In the genomic region with DNA sequence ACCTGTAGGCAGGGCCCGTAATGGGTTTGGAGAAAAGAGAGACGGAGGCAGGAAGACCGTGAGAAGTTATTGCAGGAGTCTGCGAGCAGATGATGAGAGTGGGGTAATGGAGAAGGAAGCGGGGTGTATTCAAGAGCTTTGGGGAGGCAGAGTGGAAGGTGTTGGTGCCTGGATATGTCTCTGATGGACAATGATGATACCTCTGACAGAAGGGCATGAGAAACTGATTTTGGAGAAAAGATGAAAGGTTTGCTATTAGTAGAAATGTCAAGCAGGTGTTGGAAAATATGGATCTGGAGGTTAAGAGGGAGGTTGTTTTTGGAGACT, we compare ENCODE assay signal across 20 cellular contexts.
A peak's percentile ranks its signal among the peaks of the same experiment; 100 is the strongest.
DNase-seq lines count a peak whose midpoint lies in the region; ATAC-seq, FAIRE-seq and TF ChIP-seq lines count a peak whose summit lies in the region.
"Had no signal": no experiment of that assay in that cellular context is flagged by ENCODE, and none has a peak within 500 bp of the region (broad histone marks: within the 10 kb centered on the region; RNA-seq: fewer than 3 reads in every experiment).

No MANE protein-coding gene starts in this region.

- H3K36me3 ChIP-seq in left ventricle myocardium inferior: no peaks in the 10 kb centered on the region
- H3K36me3 ChIP-seq in heart left ventricle: peaks cover 0 to 4% (median 0%) of the 10 kb centered on the region in 9 donors
- peaks cover 4% of the 10 kb centered on the region; the same call in 1 of the 3 replicates for H3K36me3 ChIP-seq in K562 (ENCODE audit: control insufficient read depth, insufficient read depth, low read length)
- no peaks in the 10 kb centered on the region for H3K36me3 ChIP-seq in mesendoderm (ENCODE audit: control insufficient read depth, insufficient read depth, low read length)
- H3K36me3 ChIP-seq in vagina: no peaks in the 10 kb centered on the region
- peaks cover 0 to 8% (median under 1%) of the 10 kb centered on the region in 4 donors for H3K36me3 ChIP-seq in esophagus muscularis mucosa
- H3K36me3 ChIP-seq: cardiac muscle cell, transverse colon had no signal

- no peak overlapping the region for H3K18ac ChIP-seq in mesendoderm (ENCODE audit: low read length)

- no peak overlapping the region for H3K4ac ChIP-seq in mesendoderm (ENCODE audit: low read depth, low read length)

- no peak for TF ChIP-seq CTCF in left ventricle myocardium inferior (IDR thresholded peaks at IDR 0.05; ENCODE audit: borderline replicate concordance)
- no peak for TF ChIP-seq CTCF in heart left ventricle (IDR thresholded peaks at IDR 0.05)
- TF ChIP-seq CTCF in K562 (IDR thresholded peaks at IDR 0.05 in 2 of 3, conservative IDR thresholded peaks at IDR 0.05 in 1 of 3; ENCODE audit: insufficient read depth in 2 of 3, low read depth in 1 of 3, low read length in 3 of 3): no peak
- TF ChIP-seq CTCF in vagina (IDR thresholded peaks at IDR 0.05): no peak
- no peak for TF ChIP-seq CTCF in esophagus muscularis mucosa (IDR thresholded peaks at IDR 0.05)

- peak overlapping the region; percentile 80 for H3K4me2 ChIP-seq in K562 (ENCODE audit: insufficient read depth, low read length)
- H3K4me2 ChIP-seq in mesendoderm (ENCODE audit: low read length): no peak overlapping the region

- no peak for FAIRE-seq in K562 (lab: Jason Lieb, UNC)
- FAIRE-seq: A204.1, frontal cortex had no signal

- no peak for ATAC-seq in heart left ventricle
- ATAC-seq in K562: no peak

- H2BK5ac ChIP-seq in mesendoderm (ENCODE audit: low read length): no peak overlapping the region

- H3K9ac ChIP-seq in K562 (ENCODE audit: insufficient read depth in 1 of 2, low read depth in 2 of 2, low read length in 2 of 2) (peak overlapping the region; percentile 55 to 78; a peak in 2 of 4 replicates), mesendoderm (ENCODE audit: low read length) (peak overlapping the region; percentile 31)
- H3K9ac ChIP-seq: BLaER1 had no signal

- no peak overlapping the region for H3K23ac ChIP-seq in mesendoderm (ENCODE audit: low read length)

- CTCF ChIA-PET in K562 (lab: Yijun Ruan, JAX; ENCODE audit: low intra/inter-chr PET ratio): interaction anchor here (0.7 to 2.8 kb wide), 3 partner anchors 24 to 189 kb away, joined by 4 to 32 read pairs (median 5); no protein-coding TSS in a partner anchor

- H4K20me1 ChIP-seq in K562 (replicated peaks; ENCODE audit: control insufficient read depth, insufficient read depth, low read length): no peaks in the 10 kb centered on the region
- H4K20me1 ChIP-seq: BLaER1 had no signal

- peak overlapping the region; percentile 28 for H3K56ac ChIP-seq in mesendoderm (ENCODE audit: low read length)

- no peak for TF ChIP-seq POLR2A in heart left ventricle (IDR thresholded peaks at IDR 0.05)
- TF ChIP-seq POLR2A in K562 (conservative IDR thresholded peaks at IDR 0.05): no peak; the same call in 1 of the 2 replicates
- TF ChIP-seq POLR2A in vagina (IDR thresholded peaks at IDR 0.05): no peak
- TF ChIP-seq POLR2A in esophagus muscularis mucosa (IDR thresholded peaks at IDR 0.05; ENCODE audit: low read depth): no peak

- no peak for TF ChIP-seq EP300 in K562 (IDR thresholded peaks at IDR 0.05; ENCODE audit: low read length)
- no peak for TF ChIP-seq EP300 in esophagus muscularis mucosa (IDR thresholded peaks at IDR 0.05)

- H3K4me1 ChIP-seq in left ventricle myocardium inferior (peaks cover 26% of the 10 kb centered on the region), heart left ventricle (peaks cover 0 to 22% (median 10%) of the 10 kb centered on the region in 12 donors), K562 (replicated peaks in 1 of 2; ENCODE audit: control insufficient read depth in 2 of 2, insufficient read depth in 2 of 2, low read length in 2 of 2) (peaks cover 8 to 18% of the 10 kb centered on the region in 2 experiments; a peak in 4 of 5 replicates), mesendoderm (ENCODE audit: control insufficient read depth, low read depth, low read length) (peaks cover 2% of the 10 kb centered on the region), vagina (peaks cover 7% of the 10 kb centered on the region), esophagus muscularis mucosa (peaks cover 10 to 19% (median 18%) of the 10 kb centered on the region in 4 donors)

- H3K27ac ChIP-seq in left ventricle myocardium inferior (replicated peaks) (no peak overlapping the region), heart left ventricle (no peak overlapping the region), K562 (ENCODE audit: extremely low read depth, low read depth, low read length) (peak overlapping the region; percentile 26; the same call in 1 of the 3 replicates), mesendoderm (ENCODE audit: low read depth, low read length) (no peak overlapping the region), vagina (peak overlapping the region; percentile 24), esophagus muscularis mucosa (replicated peaks in 1 of 4) (no peak overlapping the region)
- H3K27ac ChIP-seq: BLaER1, cardiac muscle cell, lower lobe of right lung had no signal

- 76 to 89% (median 80%) methylated on average over 5 of the region's 5 CpGs for WGBS in heart left ventricle, 4 donors
- 5% methylated on average over 5 of the region's 5 CpGs for WGBS in K562 (ENCODE audit: insufficient coverage, low coverage, missing lambda C conversion rate)
- WGBS in mesendoderm (ENCODE audit: extremely low coverage, insufficient coverage, low lambda C conversion rate): 100% methylated on average over 4 of the region's 5 CpGs
- 93% methylated on average over 5 of the region's 5 CpGs for WGBS in esophagus muscularis mucosa

- H4K5ac ChIP-seq in mesendoderm (ENCODE audit: low read length): no peak overlapping the region

- intact Hi-C loops in left ventricle myocardium inferior (cut with micrococcal nuclease): no loop called here
- intact Hi-C loops in heart left ventricle (cut with DNase I): loop anchor here in 4 of 10 donors (1.0 to 10.0 kb wide), 4 partner anchors 25 to 192 kb away; a partner anchor contains a TSS
- intact Hi-C loops in K562 (cut with micrococcal nuclease): loop anchor here (1.0 to 5.0 kb wide), 3 partner anchors 26 to 188 kb away; a partner anchor contains a TSS
- intact Hi-C loops in vagina (cut with DNase I): no loop called here
- intact Hi-C loops in esophagus muscularis mucosa (cut with DNase I): loop anchor here (2.0 kb wide), 1 partner anchor 26 kb away; no protein-coding TSS in a partner anchor

- H3K9me3 ChIP-seq in left ventricle myocardium inferior (replicated peaks): no peaks in the 10 kb centered on the region
- H3K9me3 ChIP-seq in heart left ventricle: no peaks in the 10 kb centered on the region
- H3K9me3 ChIP-seq in K562 (replicated peaks; ENCODE audit: control insufficient read depth, insufficient read depth, low read depth, low read length): no peaks in the 10 kb centered on the region
- H3K9me3 ChIP-seq in vagina: no peaks in the 10 kb centered on the region
- no peaks in the 10 kb centered on the region for H3K9me3 ChIP-seq in esophagus muscularis mucosa
- H3K9me3 ChIP-seq: BLaER1, lower lobe of right lung, transverse colon had no signal

- DNase-seq in left ventricle myocardium inferior (no peak), heart left ventricle (no peak), K562 (ENCODE audit: extremely low read depth in 1 of 4, low spot score in 3 of 4) (no peak), mesendoderm (no peak), vagina (ENCODE audit: extremely low spot score in 2 of 2) (no peak), esophagus muscularis mucosa (ENCODE audit: extremely low spot score) (no peak), ACHN (no peak), occipital lobe (lab: John Stamatoyannopoulos, UW) (no peak)
- DNase-seq: activated CD4-positive, CD25-positive, alpha-beta regulatory T cell; activated T-cell treated with anti-CD3 and anti-CD28 coated beads for 4 hours; dorsolateral prefrontal cortex; GOT3; KG1; kidney; lower lobe of right lung had no signal

- POLR2A ChIA-PET in K562 (lab: Yijun Ruan, JAX): interaction anchor here (1.0 to 1.8 kb wide), 4 partner anchors 12 to 70 kb away, joined by 3 to 7 read pairs (median 4); no protein-coding TSS in a partner anchor

- peak overlapping the region; percentile 37 for H3K4me3 ChIP-seq in left ventricle myocardium inferior
- H3K4me3 ChIP-seq in heart left ventricle: peak overlapping the region in 3 of 12 donors; percentile 14 to 20 (median 17)
- peak overlapping the region; percentile 17 for H3K4me3 ChIP-seq in K562
- no peak overlapping the region for H3K4me3 ChIP-seq in mesendoderm (ENCODE audit: low read length)
- H3K4me3 ChIP-seq in vagina: peak overlapping the region in 1 of 2 donors; percentile 19
- peak overlapping the region in 1 of 4 donors; percentile 22 for H3K4me3 ChIP-seq in esophagus muscularis mucosa
- H3K4me3 ChIP-seq: BLaER1, cardiac muscle cell, lower lobe of right lung had no signal

- BruUV-seq in K562 (replicated peaks; lab: Mats Ljungman, UMichigan): no TSS peak

- H2AK5ac ChIP-seq in mesendoderm (ENCODE audit: low read length): no peak overlapping the region

- H3K27me3 ChIP-seq in left ventricle myocardium inferior (ENCODE audit: low read depth) (no peaks in the 10 kb centered on the region), heart left ventricle (no peaks in the 10 kb centered on the region), K562 (ENCODE audit: control insufficient read depth in 2 of 2, insufficient read depth in 2 of 2, low read length in 2 of 2) (peaks cover 0 to 3% of the 10 kb centered on the region in 2 experiments; a peak in 1 of 5 replicates), mesendoderm (ENCODE audit: insufficient read depth, low read length, poor library complexity) (no peaks in the 10 kb centered on the region), vagina (no peaks in the 10 kb centered on the region), esophagus muscularis mucosa (no peaks in the 10 kb centered on the region)
- H3K27me3 ChIP-seq: BLaER1, cardiac muscle cell, dorsolateral prefrontal cortex, transverse colon had no signal

- peak overlapping the region; percentile 66 for H2AFZ ChIP-seq in K562 (ENCODE audit: low read depth, low read length)

- TF ChIP-seq RAD21 in K562 (CRISPR knock-in tag; conservative IDR thresholded peaks at IDR 0.05 in 1 of 2, IDR thresholded peaks at IDR 0.05 in 1 of 2): no peak

- no peak overlapping the region for H2BK15ac ChIP-seq in mesendoderm (replicated peaks; ENCODE audit: low read depth)

- no peak overlapping the region for H4K8ac ChIP-seq in mesendoderm (ENCODE audit: low read depth, low read length)

- H3K79me1 ChIP-seq in mesendoderm (ENCODE audit: low read length): no peaks in the 10 kb centered on the region

- no peaks in the 10 kb centered on the region for H3K79me2 ChIP-seq in K562 (ENCODE audit: control insufficient read depth, insufficient read depth, low read length)
- no peaks in the 10 kb centered on the region for H3K79me2 ChIP-seq in mesendoderm (ENCODE audit: control insufficient read depth, insufficient read depth, low read length)

- H3K9me1 ChIP-seq in K562 (ENCODE audit: control insufficient read depth, insufficient read depth, low read length): no peaks in the 10 kb centered on the region

- in situ Hi-C loops in K562 (cut with MboI): no loop called here
- in situ Hi-C loops in ACHN (cut with HindIII; ENCODE audit: low pct_ligation_motif_present, low pct_unique_long_range_greater_than_20kb, low sequenced_read_pairs): no loop called here

- no peak overlapping the region for H2BK120ac ChIP-seq in mesendoderm (ENCODE audit: low read depth, low read length)

TF ChIP-seq in K562, 482 proteins besides CTCF, POLR2A, EP300 and RAD21 (continues in another document):
- TF ChIP-seq CBFA2T3 (IDR thresholded peaks at IDR 0.05): peak; percentile 44; the same call in 1 of the 2 replicates
- 0 out of 2 replicates have a peak, but pooled peaks have one; percentile 49 for TF ChIP-seq LARP7 (IDR thresholded peaks at IDR 0.05)

Comparison
In these comparisons a context has a peak if more than half of its experiments do, and no peak if none do; other contexts are left out.
1. H3K27ac ChIP-seq: peak in K562 (single experiment) and vagina (single experiment); none in left ventricle myocardium inferior (single experiment), heart left ventricle (0 of 12), mesendoderm (single experiment) and esophagus muscularis mucosa (0 of 4).
2. intact Hi-C loops: an anchor here in K562 (1.0 to 5.0 kb wide) and esophagus muscularis mucosa (2.0 kb wide); none called in left ventricle myocardium inferior and vagina.